Comparison of ENCODE assay signal across 1 cellular context in genomic region chr3:42763023-42763422, GRCh38.
TF ChIP-seq lines count a peak whose summit lies in the region.

No MANE protein-coding gene starts in this region.

TF ChIP-seq in HepG2, 621 proteins besides CTCF, POLR2A, EP300 and RAD21:
- TF ChIP-seq BRCA1 (CRISPR knock-in tag; IDR thresholded peaks at IDR 0.05) (no peak), TRIM24 (CRISPR knock-in tag; IDR thresholded peaks at IDR 0.05) (no peak), RBAK (CRISPR knock-in tag; IDR thresholded peaks at IDR 0.05) (no peak), FOXJ3 (CRISPR knock-in tag; IDR thresholded peaks at IDR 0.05; ENCODE audit: borderline replicate concordance) (no peak), MEF2D (CRISPR knock-in tag; IDR thresholded peaks at IDR 0.05) (no peak), NFYB (CRISPR knock-in tag; IDR thresholded peaks at IDR 0.05) (no peak), PRPF4 (IDR thresholded peaks at IDR 0.05; ENCODE audit: low read depth, low read length, poor library complexity, severe bottlenecking) (no peak), CBX5 (CRISPR knock-in tag; IDR thresholded peaks at IDR 0.05; ENCODE audit: borderline replicate concordance) (no peak), ZNF678 (CRISPR knock-in tag; IDR thresholded peaks at IDR 0.05) (no peak), NFAT5 (CRISPR knock-in tag; IDR thresholded peaks at IDR 0.05) (no peak), ATF3 (CRISPR knock-in tag; IDR thresholded peaks at IDR 0.05) (no peak), MTERF4 (CRISPR knock-in tag; IDR thresholded peaks at IDR 0.05) (no peak), ZNF710 (CRISPR knock-in tag; IDR thresholded peaks at IDR 0.05; ENCODE audit: borderline replicate concordance) (no peak), ZHX1 (CRISPR knock-in tag; IDR thresholded peaks at IDR 0.05; ENCODE audit: low read depth) (no peak), ATAD3A (CRISPR knock-in tag; IDR thresholded peaks at IDR 0.05) (no peak), HOXD1 (CRISPR knock-in tag; IDR thresholded peaks at IDR 0.05) (no peak), ZNF343 (CRISPR knock-in tag; IDR thresholded peaks at IDR 0.05) (no peak), ATM (IDR thresholded peaks at IDR 0.05; ENCODE audit: borderline replicate concordance) (no peak), SOX13 (IDR thresholded peaks at IDR 0.05) (no peak), SOX13 (CRISPR knock-in tag; conservative IDR thresholded peaks at IDR 0.05 in 1 of 2, IDR thresholded peaks at IDR 0.05 in 1 of 2) (no peak), ZNF205 (CRISPR knock-in tag; IDR thresholded peaks at IDR 0.05) (no peak)
